In the genomic region with DNA sequence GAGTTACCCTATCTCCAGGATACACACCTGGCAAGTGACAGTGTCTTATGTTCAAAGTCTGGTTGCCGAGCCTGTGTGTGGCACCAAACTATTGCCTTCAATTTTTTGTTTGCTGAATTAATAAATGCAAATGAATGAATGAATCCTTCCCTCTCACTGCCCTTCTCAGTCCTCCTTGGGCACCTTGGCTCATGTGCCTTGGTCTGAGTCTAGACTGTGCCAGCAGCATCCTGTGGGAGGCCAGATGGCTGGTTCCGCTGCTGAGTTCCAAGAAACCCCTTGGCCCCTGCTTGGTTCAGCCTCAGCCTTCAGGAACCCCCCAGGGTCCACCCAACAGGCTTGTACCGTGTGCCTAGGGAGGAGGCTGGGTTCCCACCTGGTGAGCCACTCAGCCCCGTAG, we compare ENCODE assay signal across 12 cellular contexts. TPM values are rescaled to one million over a fixed set of nuclear protein-coding genes. Genes with fewer than 3 reads are reported as not detected.
DNase-seq lines count a peak whose midpoint lies in the region; ATAC-seq, FAIRE-seq and TF ChIP-seq lines count a peak whose summit lies in the region.
"Had no signal": no experiment of that assay in that cellular context is flagged by ENCODE, and none has a peak within 500 bp of the region (broad histone marks: within the 10 kb centered on the region; RNA-seq: fewer than 3 reads in every experiment).

No MANE protein-coding gene starts in this region.

- H3K4me1 ChIP-seq in BLaER1 (peaks cover 61% of the 10 kb centered on the region), KMS-11 (ENCODE audit: low read depth, poor library complexity, severe bottlenecking) (peaks cover 32% of the 10 kb centered on the region), neural progenitor cell (peaks cover 17% of the 10 kb centered on the region)

- H3K4me3 Mint-ChIP-seq in neural progenitor cell: peak overlapping the region; percentile 50

- peaks cover 23% of the 10 kb centered on the region for H3K4me1 Mint-ChIP-seq in neural progenitor cell

- H3K4me3 ChIP-seq in BLaER1 (no peak overlapping the region), KMS-11 (IDR thresholded peaks at IDR 0.05; ENCODE audit: insufficient read depth, low read depth, low read length) (no peak overlapping the region), neural progenitor cell (no peak overlapping the region), foreskin fibroblast (ENCODE audit: low read depth in 1 of 2, low read length in 2 of 2) (no peak overlapping the region)
- H3K4me3 ChIP-seq: SK-N-MC had no signal

- H3F3A ChIP-seq in neural progenitor cell (ENCODE audit: low read depth): peaks cover 27% of the 10 kb centered on the region

- no peak for FAIRE-seq in D721Med (lab: Jason Lieb, UNC)
- FAIRE-seq: urothelium cell line had no signal

- no peak for ATAC-seq in GM21526 (IDR thresholded peaks at IDR 0.05; ENCODE audit: low FRiP score, unreplicated experiment)

- peak in 1 of 61 donors; percentile 71 for DNase-seq in caudate nucleus (lab: John Stamatoyannopoulos, UW)
- DNase-seq in neural progenitor cell (ENCODE audit: low spot score): no peak
- DNase-seq in D721Med (ENCODE audit: insufficient read length, low spot score): no peak
- DNase-seq in activated gamma-delta T cell treated with Interleukin-2 at 50 U/mL for 16 hours: no peak
- DNase-seq in foreskin fibroblast: no peak
- DNase-seq: GOT3, NCI-H2107 had no signal

- H3K9ac ChIP-seq in BLaER1: no peak overlapping the region
- no peak overlapping the region; the same call in 1 of the 2 replicates for H3K9ac ChIP-seq in KMS-11
- no peak overlapping the region for H3K9ac ChIP-seq in neural progenitor cell

- H3K27ac ChIP-seq in BLaER1 (0 out of 2 replicates have a peak overlapping the region, but pooled peaks have one; percentile 96), KMS-11 (no peak overlapping the region), caudate nucleus (ENCODE audit: low read depth, low read length) (peak overlapping the region; percentile 59), neural progenitor cell (no peak overlapping the region)
- H3K27ac ChIP-seq: SK-N-MC had no signal

- H3K9me3 ChIP-seq in BLaER1 (no peaks in the 10 kb centered on the region), neural progenitor cell (ENCODE audit: low read depth) (no peaks in the 10 kb centered on the region)

- H3K79me2 ChIP-seq in KMS-11 (ENCODE audit: insufficient read depth, low read depth) (peaks cover 31% of the 10 kb centered on the region), neural progenitor cell (ENCODE audit: low read depth) (peaks cover 31% of the 10 kb centered on the region)

- peaks cover 6% of the 10 kb centered on the region for H3K27me3 Mint-ChIP-seq in neural progenitor cell (ENCODE audit: insufficient read depth, low read depth)

- peak overlapping the region; percentile 97 for H3K4me2 ChIP-seq in BLaER1
- H3K4me2 ChIP-seq in KMS-11: peak overlapping the region; percentile 86; the same call in 1 of the 2 replicates
- H3K4me2 ChIP-seq in neural progenitor cell: no peak overlapping the region

- TF ChIP-seq CTCF in KMS-11 (conservative IDR thresholded peaks at IDR 0.05; ENCODE audit: low read depth, low read length): no peak
- TF ChIP-seq CTCF in neural progenitor cell (IDR thresholded peaks at IDR 0.05): no peak
- no peak for TF ChIP-seq CTCF in D721Med (IDR thresholded peaks at IDR 0.05; ENCODE audit: insufficient read depth, missing control alignments)
- no peak for TF ChIP-seq CTCF in foreskin fibroblast (IDR thresholded peaks at IDR 0.05; ENCODE audit: low read depth, low read length)

- H4K20me1 ChIP-seq in BLaER1 (no peaks in the 10 kb centered on the region), KMS-11 (ENCODE audit: insufficient read depth) (no peaks in the 10 kb centered on the region), neural progenitor cell (ENCODE audit: low read depth) (no peaks in the 10 kb centered on the region)

- no peak overlapping the region for H3K27ac Mint-ChIP-seq in neural progenitor cell

- H2AFZ ChIP-seq in KMS-11 (ENCODE audit: low read depth) (no peak overlapping the region), neural progenitor cell (replicated peaks) (no peak overlapping the region)

- H3K36me3 Mint-ChIP-seq in neural progenitor cell: no peaks in the 10 kb centered on the region

- H3K36me3 ChIP-seq in BLaER1 (no peaks in the 10 kb centered on the region; the same call in 1 of the 2 replicates), KMS-11 (ENCODE audit: insufficient read depth) (no peaks in the 10 kb centered on the region), neural progenitor cell (no peaks in the 10 kb centered on the region)

- no peaks in the 10 kb centered on the region for H3K9me3 Mint-ChIP-seq in neural progenitor cell

- no peaks in the 10 kb centered on the region for H3K27me3 ChIP-seq in BLaER1
- H3K27me3 ChIP-seq in KMS-11 (ENCODE audit: insufficient read depth, low read depth): no peaks in the 10 kb centered on the region
- H3K27me3 ChIP-seq in neural progenitor cell: no peaks in the 10 kb centered on the region

RNA-seq across cellular contexts. Expression of a gene that starts 31.0 kb away (rescaled TPM):
- total RNA-seq in neural progenitor cell (ENCODE audit: low replicate concordance): 23.4 and 37.7 TPM in 2 replicates

RNA-seq across cellular contexts. Expression of a gene that starts 33.8 kb away (rescaled TPM):
- total RNA-seq in neural progenitor cell (ENCODE audit: low replicate concordance): 11.0 and 17.2 TPM in 2 replicates

RNA-seq across cellular contexts. Expression of a gene that starts 52.9 kb away (rescaled TPM):
- total RNA-seq in neural progenitor cell (ENCODE audit: low replicate concordance): 106 and 114 TPM in 2 replicates

RNA-seq across cellular contexts. Expression of a gene that starts 53.4 kb away (rescaled TPM):
- 36.6 and 61.8 TPM in 2 replicates for total RNA-seq in neural progenitor cell (ENCODE audit: low replicate concordance)

Comparison
In these comparisons a context has a peak if more than half of its experiments do, and no peak if none do; other contexts are left out.
1. H3K27ac ChIP-seq: peak in BLaER1 (single experiment) and caudate nucleus (single experiment); none in KMS-11 (single experiment) and neural progenitor cell (single experiment).